Comparison of ENCODE assay signal across 14 cellular contexts in the genomic region with DNA sequence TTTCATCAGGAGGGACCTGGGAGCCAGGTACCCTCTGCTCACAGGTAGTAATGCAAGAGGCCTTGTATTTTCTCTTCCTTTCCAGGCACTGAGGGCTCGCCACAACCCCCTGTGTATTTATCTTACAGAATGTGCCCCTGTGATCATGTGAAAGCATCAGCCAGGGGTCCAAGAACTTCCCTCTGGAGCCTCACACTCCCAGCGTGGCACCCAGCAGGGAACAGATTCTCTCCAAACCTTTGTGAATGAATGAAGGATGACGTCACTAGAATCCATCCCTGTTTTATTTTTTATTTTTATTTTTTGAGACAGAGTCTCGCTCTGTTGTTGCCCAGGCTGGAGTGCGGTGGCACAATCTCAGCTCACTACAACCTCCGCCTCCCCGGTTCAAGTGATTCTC.
"Had no signal": no experiment of that assay in that cellular context is flagged by ENCODE, and none has a peak within 500 bp of the region (broad histone marks: within the 10 kb centered on the region; RNA-seq: fewer than 3 reads in every experiment).

No MANE protein-coding gene starts in this region.

- H3K4me3 ChIP-seq: body of pancreas, lung, psoas muscle had no signal

- H3K27me3 ChIP-seq: body of pancreas had no signal

- H3K4me1 ChIP-seq: psoas muscle had no signal

- H3K27ac Mint-ChIP-seq: activated T-helper 1 cell treated with anti-CD3 and anti-CD28 coated beads, Interleukin-12 subunit alpha, Interleukin-12 subunit beta, Interleukin-2, Interleukin-4 antibody, amounts not matched to agents 30 ng/mL and 10 ng/mL and 1 ng/mL, durations not matched to agents 14 hours and 24 hours and 36 hours; T-helper 17 cell had no signal

- H3K4me1 Mint-ChIP-seq: T-helper 17 cell had no signal

- H3K9me3 Mint-ChIP-seq: activated T-helper 1 cell treated with anti-CD3 and anti-CD28 coated beads, Interleukin-12 subunit alpha, Interleukin-12 subunit beta, Interleukin-2, Interleukin-4 antibody, amounts not matched to agents 30 ng/mL and 10 ng/mL and 1 ng/mL, durations not matched to agents 14 hours and 24 hours and 36 hours had no signal

- H3K9me3 ChIP-seq: body of pancreas, psoas muscle had no signal

- H3K27ac ChIP-seq: body of pancreas, psoas muscle had no signal

- DNase-seq: activated CD4-positive, alpha-beta T cell treated with anti-CD3 and anti-CD28 coated beads, Interleukin-2, amount 50 U/mL, for 4 hours; activated naive CD4-positive, alpha-beta T cell treated with anti-CD3 and anti-CD28 coated beads, Interleukin-2, amount 50 U/mL, for 16 hours; amniotic stem cell; cerebellar nuclear complex; dermis blood vessel endothelial cell; naive B cell; nucleus accumbens; stimulated activated CD4-positive, alpha-beta T cell treated with anti-CD3 and anti-CD28 coated beads, Interleukin-2, amount 100 ng/mL, for 48 hours; stimulated activated naive CD8-positive, alpha-beta T cell treated with anti-CD3 and anti-CD28 coated beads, Interleukin-15, Interleukin-2, amounts not matched to agents 100 U/mL and 50 U/mL, for 24 hours; T-helper 17 cell had no signal

- ATAC-seq: body of pancreas; psoas muscle; stimulated activated naive CD8-positive, alpha-beta T cell treated with anti-CD3 and anti-CD28 coated beads, Interleukin-15, Interleukin-2, amounts not matched to agents 100 U/mL and 50 U/mL, for 24 hours; T-helper 17 cell had no signal

- H3K27me3 Mint-ChIP-seq: T-helper 17 cell had no signal

- H3K4me3 Mint-ChIP-seq: activated T-helper 1 cell treated with anti-CD3 and anti-CD28 coated beads, Interleukin-12 subunit alpha, Interleukin-12 subunit beta, Interleukin-2, Interleukin-4 antibody, amounts not matched to agents 30 ng/mL and 10 ng/mL and 1 ng/mL, durations not matched to agents 14 hours and 24 hours and 36 hours; naive B cell; T-helper 17 cell had no signal

- H3K36me3 Mint-ChIP-seq: naive B cell had no signal
